ENCODE assay signal across 22 cellular contexts in the genomic region with DNA sequence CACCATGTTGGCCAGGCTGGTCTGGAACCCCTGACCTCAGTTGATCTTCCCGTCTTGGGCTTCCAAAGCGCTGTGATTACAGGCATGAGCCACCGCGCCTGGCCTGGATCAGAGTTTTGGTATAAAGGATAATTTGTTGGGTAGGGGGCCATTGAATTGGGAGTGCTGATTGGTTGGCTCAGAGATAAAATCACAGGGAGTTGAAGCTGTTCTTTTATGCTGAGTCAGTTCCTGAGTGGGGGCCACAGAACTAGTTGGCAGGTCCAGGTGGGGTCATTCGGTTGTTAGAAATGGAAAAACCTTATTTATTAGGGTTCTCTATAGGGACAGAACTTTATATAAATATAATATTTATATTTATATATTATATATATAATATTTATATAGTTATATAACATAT.
"Had no signal": no experiment of that assay in that cellular context is flagged by ENCODE, and none has a peak within 500 bp of the region (broad histone marks: within the 10 kb centered on the region; RNA-seq: fewer than 3 reads in every experiment).

No MANE protein-coding gene starts in this region.

- H3K27me3 ChIP-seq: ovary, sigmoid colon, spleen, tibial nerve, uterus had no signal

- H3K27me3 Mint-ChIP-seq: naive thymus-derived CD4-positive, alpha-beta T cell; natural killer cell treated with Interleukin-12 subunit alpha and Interleukin-12 subunit beta and Interleukin-15 and Interleukin-18, amount 100 ng/mL, for 72 hours; stimulated activated memory B cell treated with anti-CD40 and anti-IgM and Interleukin-4, amounts not matched to agents 10 μg/mL and 1 μg/mL and 100 μg/mL, for 72 hours; stimulated activated naive CD8-positive, alpha-beta T cell treated with anti-CD3 and anti-CD28 coated beads, Interleukin-15, amount 100 ng/mL, for 72 hours; type B pancreatic cell had no signal

- FAIRE-seq: small intestine had no signal

- ATAC-seq: mucosa of descending colon; naive thymus-derived CD4-positive, alpha-beta T cell; natural killer cell treated with Interleukin-12 subunit alpha and Interleukin-12 subunit beta and Interleukin-15 and Interleukin-18, amount 100 ng/mL, for 72 hours; right cardiac atrium; stimulated activated memory B cell treated with anti-CD40 and anti-IgM and Interleukin-4, amounts not matched to agents 10 μg/mL and 1 μg/mL and 100 μg/mL, for 72 hours; stimulated activated naive CD8-positive, alpha-beta T cell treated with anti-CD3 and anti-CD28 coated beads, Interleukin-15, amount 100 ng/mL, for 72 hours had no signal

- H3K9me3 Mint-ChIP-seq: naive thymus-derived CD4-positive, alpha-beta T cell; natural killer cell treated with Interleukin-12 subunit alpha and Interleukin-12 subunit beta and Interleukin-15 and Interleukin-18, amount 100 ng/mL, for 72 hours; stimulated activated memory B cell treated with anti-CD40 and anti-IgM and Interleukin-4, amounts not matched to agents 10 μg/mL and 1 μg/mL and 100 μg/mL, for 72 hours; stimulated activated naive CD8-positive, alpha-beta T cell treated with anti-CD3 and anti-CD28 coated beads, Interleukin-15, amount 100 ng/mL, for 72 hours had no signal

- H3K36me3 ChIP-seq: left ventricle myocardium inferior, ovary, prostate gland, sigmoid colon, tibial nerve, uterus had no signal

- H3K4me3 ChIP-seq: left ventricle myocardium inferior, lung, mucosa of descending colon, ovary, prostate gland, sigmoid colon, spleen, tibial nerve, uterus had no signal

- H3K9me3 ChIP-seq: left ventricle myocardium inferior, mucosa of descending colon, ovary, prostate gland, sigmoid colon, spleen, tibial nerve, uterus had no signal

- H3K4me3 Mint-ChIP-seq: naive thymus-derived CD4-positive, alpha-beta T cell; natural killer cell treated with Interleukin-12 subunit alpha and Interleukin-12 subunit beta and Interleukin-15 and Interleukin-18, amount 100 ng/mL, for 72 hours; stimulated activated memory B cell treated with anti-CD40 and anti-IgM and Interleukin-4, amounts not matched to agents 10 μg/mL and 1 μg/mL and 100 μg/mL, for 72 hours; stimulated activated naive CD8-positive, alpha-beta T cell treated with anti-CD3 and anti-CD28 coated beads, Interleukin-15, amount 100 ng/mL, for 72 hours; type B pancreatic cell had no signal

- DNase-seq: islet precursor cell; left ventricle myocardium inferior; midbrain; mucosa of descending colon; naive thymus-derived CD4-positive, alpha-beta T cell; ovary; retina; right cardiac atrium; sigmoid colon; small intestine; spleen; stimulated activated CD4-positive, alpha-beta T cell treated with anti-CD3 and anti-CD28 coated beads, Interleukin-4, amount 100 ng/mL, for 24 hours; stimulated activated naive CD4-positive, alpha-beta T cell treated with Interleukin-2 at 50 U/mL for 16 hours; stimulated activated naive CD8-positive, alpha-beta T cell treated with anti-CD3 and anti-CD28 coated beads, Interleukin-15, amount 100 ng/mL, for 72 hours; substantia nigra; uterus had no signal

- H3K4me1 ChIP-seq: prostate gland, uterus had no signal

- H3K27ac Mint-ChIP-seq: naive thymus-derived CD4-positive, alpha-beta T cell; stimulated activated memory B cell treated with anti-CD40 and anti-IgM and Interleukin-4, amounts not matched to agents 10 μg/mL and 1 μg/mL and 100 μg/mL, for 72 hours; type B pancreatic cell had no signal

- H3K36me3 Mint-ChIP-seq: natural killer cell treated with Interleukin-12 subunit alpha and Interleukin-12 subunit beta and Interleukin-15 and Interleukin-18, amount 100 ng/mL, for 72 hours had no signal

- H3K27ac ChIP-seq: left ventricle myocardium inferior, ovary, prostate gland, sigmoid colon, spleen, tibial nerve, uterus had no signal
